27 cellular contexts compared by ENCODE assay signal in the genomic region with DNA sequence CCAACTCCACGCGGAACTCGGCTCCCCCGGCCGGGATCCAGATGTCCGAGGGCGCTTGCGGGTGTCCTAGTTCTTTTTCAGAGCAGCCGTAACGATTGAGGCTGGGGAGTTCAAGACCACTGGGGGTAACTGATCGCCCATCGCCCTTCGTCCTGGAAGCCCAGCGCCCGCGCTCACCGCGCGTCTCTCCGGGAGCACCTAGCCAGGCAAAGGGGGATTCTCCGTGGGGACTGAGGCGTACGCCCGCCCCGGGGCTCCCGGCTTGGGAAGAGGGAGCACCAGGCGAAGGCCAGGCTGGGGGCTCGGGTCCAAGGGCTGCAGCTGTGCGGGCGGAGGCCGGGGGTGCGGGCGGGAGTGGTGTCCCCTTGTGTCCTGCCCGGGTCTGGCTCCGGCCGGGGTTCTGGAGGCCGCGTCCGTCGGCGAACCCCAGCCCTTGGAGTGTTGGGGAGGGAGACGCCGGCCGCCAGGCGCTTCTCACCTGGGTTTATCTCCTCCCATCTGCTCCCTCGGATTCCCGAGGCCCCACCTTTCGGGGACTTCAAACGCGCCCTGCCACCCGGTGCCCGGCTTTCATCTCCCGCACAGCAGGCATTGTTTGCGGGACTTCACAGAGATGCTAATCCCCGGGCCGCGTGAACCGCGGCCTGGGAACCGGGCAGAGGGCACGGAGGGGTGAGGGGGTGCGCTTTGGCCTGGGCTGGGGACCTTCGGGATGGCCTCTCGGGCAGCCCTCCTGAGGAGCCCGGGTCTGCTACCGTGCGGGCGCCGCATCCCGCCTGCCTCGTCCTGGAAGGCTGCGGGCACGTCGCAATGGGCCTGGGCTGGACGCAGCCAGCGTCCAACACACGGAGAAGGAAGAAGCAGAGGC. TPM values are rescaled to one million over a fixed set of nuclear protein-coding genes. Genes with fewer than 3 reads are reported as not detected.
DNase-seq lines count a peak whose midpoint lies in the region; ATAC-seq, FAIRE-seq and TF ChIP-seq lines count a peak whose summit lies in the region.
"Had no signal": no experiment of that assay in that cellular context is flagged by ENCODE, and none has a peak within 500 bp of the region (broad histone marks: within the 10 kb centered on the region; RNA-seq: fewer than 3 reads in every experiment).

No MANE protein-coding gene starts in this region.

- H3K79me2 ChIP-seq in HepG2 (ENCODE audit: insufficient read depth, low read length) (no peaks in the 10 kb centered on the region), neural cell (replicated peaks; ENCODE audit: insufficient read depth, low read length) (no peaks in the 10 kb centered on the region)

- CTCF ChIA-PET in HepG2 (lab: Yijun Ruan, JAX; ENCODE audit: low intra/inter-chr PET ratio, low total read pairs), result no interaction called here

- POLR2A ChIA-PET in HepG2 (lab: Yijun Ruan, JAX), result no interaction called here

- H3K9me3 ChIP-seq in HepG2 (ENCODE audit: low read length) (no peaks in the 10 kb centered on the region), right lobe of liver (no peaks in the 10 kb centered on the region), neural cell (ENCODE audit: low read length) (no peaks in the 10 kb centered on the region), upper lobe of right lung (no peaks in the 10 kb centered on the region)
- H3K9me3 ChIP-seq: thoracic aorta had no signal

- no peak overlapping the region for H2AFZ ChIP-seq in HepG2 (ENCODE audit: low read length)
- H2AFZ ChIP-seq in neural cell (ENCODE audit: low read depth, low read length), result no peak overlapping the region
- H2AFZ ChIP-seq: GM23248 had no signal

- H3K27ac ChIP-seq in HepG2 (ENCODE audit: extremely low read length, insufficient read depth, low read length) (no peak overlapping the region), right lobe of liver (no peak overlapping the region), neural cell (ENCODE audit: low read length) (no peak overlapping the region), upper lobe of right lung (no peak overlapping the region)
- H3K27ac ChIP-seq: GM23248, Peyer's patch, thoracic aorta had no signal

- in situ Hi-C loops in HepG2 (cut with HindIII; ENCODE audit: extremely low pct_ligation_motif_present, low pct_unique_long_range_greater_than_20kb), result no loop called here

- peaks cover 12% of the 10 kb centered on the region for H4K20me1 ChIP-seq in HepG2 (ENCODE audit: insufficient read depth, low read length)
- no peaks in the 10 kb centered on the region for H4K20me1 ChIP-seq in neural cell (ENCODE audit: insufficient read depth)

- TF ChIP-seq EP300 in HepG2 (IDR thresholded peaks at IDR 0.05; ENCODE audit: low read depth in 2 of 2, low read length in 2 of 2) (no peak), HepG2 (CRISPR knock-in tag; IDR thresholded peaks at IDR 0.05; ENCODE audit: borderline replicate concordance) (no peak), neural cell (conservative IDR thresholded peaks at IDR 0.05; ENCODE audit: poor library complexity, severe bottlenecking) (no peak)

- WGBS in HepG2 (ENCODE audit: low lambda C conversion rate), result 40% methylated on average over 26 of the region's 77 CpGs
- 4% methylated on average over 28 of the region's 77 CpGs for WGBS in right lobe of liver (ENCODE audit: insufficient coverage, low coverage, low lambda C conversion rate, missing lambda C conversion rate)

- intact Hi-C loops in HepG2 (cut with micrococcal nuclease; ENCODE audit: unreplicated experiment), result no loop called here
- intact Hi-C loops in right lobe of liver (cut with DNase I), result no loop called here
- intact Hi-C loops in upper lobe of right lung (cut with DNase I), result no loop called here
- intact Hi-C loops in posterior cingulate gyrus (cut with DNase I), result no loop called here

- H3K36me3 ChIP-seq in HepG2 (replicated peaks in 1 of 2; ENCODE audit: control insufficient read depth in 1 of 2, insufficient read depth in 2 of 2, low read length in 2 of 2), result no peaks in the 10 kb centered on the region
- no peaks in the 10 kb centered on the region for H3K36me3 ChIP-seq in right lobe of liver
- no peaks in the 10 kb centered on the region for H3K36me3 ChIP-seq in neural cell (ENCODE audit: insufficient read depth, low read length)
- H3K36me3 ChIP-seq in upper lobe of right lung, result no peaks in the 10 kb centered on the region
- H3K36me3 ChIP-seq: Peyer's patch, thoracic aorta had no signal

- ATAC-seq in HepG2 (peak; percentile 4; the same call in 2 of the 3 replicates), right lobe of liver (no peak), upper lobe of right lung (no peak), GM19467 (IDR thresholded peaks at IDR 0.05; ENCODE audit: unreplicated experiment) (no peak)
- ATAC-seq: activated CD8-positive, alpha-beta T cell treated with anti-CD3 and anti-CD28 coated beads for 36 hours had no signal

- H3K4me3 ChIP-seq in HepG2 (replicated peaks in 1 of 3; ENCODE audit: insufficient read depth in 1 of 3, low read depth in 2 of 3, low read length in 3 of 3) (no peak overlapping the region; a peak in 1 of 6 replicates), right lobe of liver (no peak overlapping the region), neural cell (ENCODE audit: low read length) (no peak overlapping the region), upper lobe of right lung (no peak overlapping the region)
- H3K4me3 ChIP-seq: GM23248, Peyer's patch, thoracic aorta had no signal

- TF ChIP-seq RAD21 in HepG2 (CRISPR knock-in tag; IDR thresholded peaks at IDR 0.05), result no peak
- no peak for TF ChIP-seq RAD21 in neural cell (conservative IDR thresholded peaks at IDR 0.05)

- H3F3A ChIP-seq in neural cell (ENCODE audit: insufficient read depth, low read length, poor library complexity, severe bottlenecking), result peaks cover 5% of the 10 kb centered on the region

- DNase-seq in HepG2 (ENCODE audit: low spot score), result peak; percentile 59
- DNase-seq in right lobe of liver, result no peak
- peak; percentile 61 for DNase-seq in ecto neural progenitor cell (ENCODE audit: low spot score)
- DNase-seq in upper lobe of right lung, result peak; percentile 60
- DNase-seq in posterior cingulate gyrus, result no peak
- no peak for DNase-seq in SKM-1 treated with dmso at 0.1 percent for 144 hours (lab: John Stamatoyannopoulos, UW; ENCODE audit: unreplicated experiment)
- DNase-seq: activated CD4-positive, CD25-positive, alpha-beta regulatory T cell; activated CD8-positive, alpha-beta T cell treated with anti-CD3 and anti-CD28 coated beads for 36 hours; activated naive CD4-positive, alpha-beta T cell treated with Interleukin-2 at 50 U/mL for 16 hours; activated T-cell treated with anti-CD3 and anti-CD28 coated beads, Interleukin-2, amount 50 U/mL, for 1 hour; amniotic stem cell; C1 segment of cervical spinal cord; GM23248; KBM-7; mesendoderm; NCI-H187; NCI-H345; Peyer's patch; T-helper 9 cell had no signal

- FAIRE-seq in HepG2 (lab: Jason Lieb, UNC), result no peak
- FAIRE-seq: D721Med, GM18507 had no signal

- no peak for TF ChIP-seq POLR2A in HepG2 (IDR thresholded peaks at IDR 0.05; ENCODE audit: insufficient read depth in 1 of 2, low read depth in 2 of 2, low read length in 2 of 2)
- TF ChIP-seq POLR2A in right lobe of liver (IDR thresholded peaks at IDR 0.05), result no peak

- no peak overlapping the region for H3K4me2 ChIP-seq in HepG2 (ENCODE audit: low read depth, low read length)
- H3K4me2 ChIP-seq in neural cell (ENCODE audit: low read length), result no peak overlapping the region

- peaks cover 28 to 84% of the 10 kb centered on the region in 2 experiments for H3K27me3 ChIP-seq in HepG2 (ENCODE audit: control insufficient read depth in 1 of 2, insufficient read depth in 2 of 2, low read length in 2 of 2)
- peaks cover 14 to 50% of the 10 kb centered on the region in 2 donors for H3K27me3 ChIP-seq in right lobe of liver
- H3K27me3 ChIP-seq in neural cell (ENCODE audit: insufficient read depth, low read depth, low read length), result peaks cover 100% of the 10 kb centered on the region
- peaks cover 98% of the 10 kb centered on the region for H3K27me3 ChIP-seq in upper lobe of right lung

- no peaks in the 10 kb centered on the region for H3K4me1 ChIP-seq in HepG2 (ENCODE audit: insufficient read depth, low read length)
- peaks cover 0 to 10% (median 0%) of the 10 kb centered on the region in 4 donors for H3K4me1 ChIP-seq in right lobe of liver
- peaks cover 12% of the 10 kb centered on the region for H3K4me1 ChIP-seq in upper lobe of right lung

- no peak overlapping the region for H3K9ac ChIP-seq in HepG2 (ENCODE audit: insufficient read depth, low read depth, low read length)
- no peak overlapping the region for H3K9ac ChIP-seq in neural cell (ENCODE audit: low read length)
- H3K9ac ChIP-seq: GM23248 had no signal

- no peaks in the 10 kb centered on the region for H3K9me2 ChIP-seq in neural cell (ENCODE audit: insufficient read depth, low read length)

- TF ChIP-seq CTCF in HepG2 (CRISPR knock-in tag; IDR thresholded peaks at IDR 0.05), result no peak
- TF ChIP-seq CTCF in right lobe of liver (IDR thresholded peaks at IDR 0.05), result no peak
- TF ChIP-seq CTCF in neural cell (IDR thresholded peaks at IDR 0.05; ENCODE audit: poor library complexity, severe bottlenecking), result no peak
- no peak for TF ChIP-seq CTCF in upper lobe of right lung (IDR thresholded peaks at IDR 0.05)

- BruUV-seq in HepG2 (replicated peaks; lab: Mats Ljungman, UMichigan), result no TSS peak

RNA-seq across cellular contexts. Expression of a gene that starts 4.9 kb away (rescaled TPM):
- not detected in 2 replicates for total RNA-seq in HepG2 (2016; rRNA removed; fragmentation: Illumina TruSeq; extraction: Trizol)
- not detected in 2 replicates for total RNA-seq in HepG2 (2016; cell fraction: cytosol; rRNA removed; fragmentation: Illumina TruSeq; extraction: Trizol; ENCODE audit: low read depth)
- total RNA-seq in HepG2 (2016; cell fraction: insoluble cytoplasmic fraction; rRNA removed; fragmentation: Illumina TruSeq; extraction: Trizol), result not detected in 2 replicates
- not detected in 2 replicates for total RNA-seq in HepG2 (2016; cell fraction: membrane; rRNA removed; fragmentation: Illumina TruSeq; extraction: Trizol)
- not detected in 2 replicates for total RNA-seq in HepG2 (2016; cell fraction: nucleus; rRNA removed; fragmentation: Illumina TruSeq; extraction: Trizol)
- polyA plus RNA-seq in HepG2 (2011; rRNA removed), result not detected in 2 replicates
- polyA plus RNA-seq in HepG2 (2011; cell fraction: cytosol; rRNA removed), result 0.08 TPM in 1 of 2 replicates, not detected in the other
- polyA plus RNA-seq in HepG2 (2011; cell fraction: nucleus; rRNA removed), result not detected in 2 replicates
- not detected in 2 replicates for polyA plus RNA-seq in HepG2 (2012)
- not detected in 2 replicates for polyA plus RNA-seq in HepG2 (2016; cell fraction: cytosol; fragmentation: Illumina TruSeq; extraction: Trizol; ENCODE audit: low read depth)
- not detected in 2 replicates for polyA plus RNA-seq in HepG2 (2016; cell fraction: insoluble cytoplasmic fraction; fragmentation: Illumina TruSeq; extraction: Trizol; ENCODE audit: low read depth)
- not detected in 2 replicates for polyA plus RNA-seq in HepG2 (2016; cell fraction: membrane; fragmentation: Illumina TruSeq; extraction: Trizol; ENCODE audit: low read depth)
- polyA plus RNA-seq in HepG2 (2016; cell fraction: nucleus; fragmentation: Illumina TruSeq; extraction: Trizol; ENCODE audit: insufficient read depth, low read depth), result not detected in 2 replicates
- polyA minus RNA-seq in HepG2 (2011; rRNA and poly(A)+ RNA removed; ENCODE audit: low replicate concordance), result 0.47 TPM in 1 of 2 replicates, not detected in the other
- not detected in 2 replicates for polyA minus RNA-seq in HepG2 (2011; cell fraction: cytosol; rRNA and poly(A)+ RNA removed)
- not detected in 2 replicates for polyA minus RNA-seq in HepG2 (2011; cell fraction: nucleus; rRNA and poly(A)+ RNA removed)
- total RNA-seq in right lobe of liver, result not detected
- polyA plus RNA-seq in neural cell, result 0.92 and 1.2 TPM in 2 replicates
- polyA minus RNA-seq in neural cell, result 1.0 and 1.7 TPM in 2 replicates
- total RNA-seq in upper lobe of right lung, result not detected
- total RNA-seq: A673; activated CD8-positive, alpha-beta T cell treated with anti-CD3 and anti-CD28 coated beads for 36 hours; fibroblast of villous mesenchyme; GM23248; Peyer's patch; renal cortical epithelial cell; thoracic aorta had no signal
- polyA plus RNA-seq: GM23248 had no signal

Comparison
In these comparisons a context has a peak if more than half of its experiments do, and no peak if none do; other contexts are left out.
1. DNase-seq: peak in HepG2 (single experiment), ecto neural progenitor cell (single experiment) and upper lobe of right lung (single experiment); none in right lobe of liver (0 of 3), posterior cingulate gyrus (0 of 10) and SKM-1 treated with dmso at 0.1 percent for 144 hours (single experiment).